9 cellular contexts compared by ENCODE assay signal in the genomic region with DNA sequence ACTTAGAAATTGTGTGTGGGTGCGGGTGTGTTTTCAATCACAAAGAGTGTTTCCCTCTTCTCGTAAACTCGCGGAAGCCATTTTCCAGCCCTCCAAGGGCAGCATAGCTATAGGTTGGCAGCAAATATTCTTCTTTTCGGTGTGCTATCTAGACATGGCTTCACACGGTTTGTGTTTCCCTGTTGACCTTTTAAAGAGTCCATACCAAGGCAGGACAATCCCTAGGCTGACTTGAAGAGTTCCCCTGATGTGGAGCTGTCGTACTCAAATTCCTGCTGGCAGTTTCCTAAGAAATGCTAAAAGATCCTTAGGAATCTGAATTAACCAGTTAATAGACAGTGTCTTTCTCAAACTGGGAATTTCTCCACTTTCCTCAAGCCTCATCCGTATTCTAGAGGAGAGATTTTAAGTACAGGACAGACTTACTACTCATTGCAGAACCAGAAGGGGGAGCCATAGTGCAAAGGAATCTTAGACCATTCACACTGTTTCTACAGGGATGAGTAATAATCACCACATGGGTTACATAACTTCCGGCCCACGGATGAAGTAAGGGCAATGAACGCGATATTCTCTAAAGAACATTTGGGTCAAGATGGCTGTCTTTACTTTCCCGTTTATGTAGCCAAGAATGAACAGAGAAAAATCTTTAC.
DNase-seq lines count a peak whose midpoint lies in the region; ATAC-seq and TF ChIP-seq lines count a peak whose summit lies in the region.
"Had no signal": no experiment of that assay in that cellular context is flagged by ENCODE, and none has a peak within 500 bp of the region (broad histone marks: within the 10 kb centered on the region; RNA-seq: fewer than 3 reads in every experiment).

No MANE protein-coding gene starts in this region.

- no peak overlapping the region for H3K27ac ChIP-seq in AG04450 (ENCODE audit: low read depth, low read length)
- H3K27ac ChIP-seq in HEK293 (ENCODE audit: extremely low read depth, low read depth, low read length) = no peak overlapping the region
- no peak overlapping the region for H3K27ac ChIP-seq in upper lobe of right lung

- CTCF ChIA-PET in AG04450 (lab: Charles Lee) = interaction anchor here (0.7 kb wide), 1 partner anchor 21 kb away, joined by 3 read pairs; no protein-coding TSS in a partner anchor
- CTCF ChIA-PET in HEK293 (lab: Yijun Ruan, JAX) = interaction anchor here (0.7 to 2.1 kb wide), 11 partner anchors 8 to 1626 kb away, joined by 3 to 9 read pairs (median 3); no protein-coding TSS in a partner anchor

- intact Hi-C loops in upper lobe of right lung (cut with DNase I) = no loop called here

- peak; percentile 62 for TF ChIP-seq CTCF in AG04450 (IDR thresholded peaks at IDR 0.05; ENCODE audit: low read depth, low read length)
- TF ChIP-seq CTCF in HEK293 (tag by site-specific recombination; IDR thresholded peaks at IDR 0.05) = no peak
- TF ChIP-seq CTCF in upper lobe of right lung (IDR thresholded peaks at IDR 0.05) = peak; percentile 51

- H3K36me3 ChIP-seq in HEK293 (ENCODE audit: control insufficient read depth in 2 of 2, insufficient read depth in 1 of 2, low read length in 2 of 2) (no peaks in the 10 kb centered on the region), upper lobe of right lung (no peaks in the 10 kb centered on the region)
- H3K36me3 ChIP-seq: HAP-1 had no signal

- POLR2A ChIA-PET in AG04450 (lab: Yijun Ruan, JAX) = no interaction called here
- POLR2A ChIA-PET in HEK293 (lab: Yijun Ruan, JAX) = no interaction called here

- H3K4me1 ChIP-seq in HEK293 (ENCODE audit: control insufficient read depth, insufficient read depth, low read length) (no peaks in the 10 kb centered on the region), upper lobe of right lung (no peaks in the 10 kb centered on the region)
- H3K4me1 ChIP-seq: HAP-1 had no signal

- H3K27me3 ChIP-seq in AG04450 (ENCODE audit: control insufficient read depth, insufficient read depth, low read length) = no peaks in the 10 kb centered on the region
- H3K27me3 ChIP-seq in upper lobe of right lung = no peaks in the 10 kb centered on the region

- DNase-seq in AG04450 (ENCODE audit: low read depth, low spot score) (peak; percentile 46), SHP77 (lab: John Stamatoyannopoulos, UW) (peak; percentile 47 to 49), foreskin melanocyte (peak; percentile 60), upper lobe of right lung (no peak), 8988T (no peak)

- no peaks in the 10 kb centered on the region for H3K9me3 ChIP-seq in AG04450 (ENCODE audit: control insufficient read depth, insufficient read depth, low read length)
- no peaks in the 10 kb centered on the region; the same call in 1 of the 2 replicates for H3K9me3 ChIP-seq in HEK293 (ENCODE audit: control insufficient read depth, insufficient read depth, low read depth, low read length)
- no peaks in the 10 kb centered on the region for H3K9me3 ChIP-seq in upper lobe of right lung
- H3K9me3 ChIP-seq: HAP-1 had no signal

- ATAC-seq in upper lobe of right lung (peak; percentile 69), HG03175 (IDR thresholded peaks at IDR 0.05; ENCODE audit: unreplicated experiment) (no peak), GM21423 (IDR thresholded peaks at IDR 0.05; ENCODE audit: unreplicated experiment) (no peak)

- H3K4me3 ChIP-seq in AG04450 (ENCODE audit: low read depth, low read length) = no peak overlapping the region
- H3K4me3 ChIP-seq in HEK293 (ENCODE audit: low read depth, low read length) = no peak overlapping the region
- no peak overlapping the region for H3K4me3 ChIP-seq in upper lobe of right lung
- H3K4me3 ChIP-seq: HAP-1 had no signal

TF ChIP-seq in HEK293, 187 proteins besides CTCF, POLR2A, EP300 and RAD21 (continues in another document):
- TF ChIP-seq, protein P1, sequence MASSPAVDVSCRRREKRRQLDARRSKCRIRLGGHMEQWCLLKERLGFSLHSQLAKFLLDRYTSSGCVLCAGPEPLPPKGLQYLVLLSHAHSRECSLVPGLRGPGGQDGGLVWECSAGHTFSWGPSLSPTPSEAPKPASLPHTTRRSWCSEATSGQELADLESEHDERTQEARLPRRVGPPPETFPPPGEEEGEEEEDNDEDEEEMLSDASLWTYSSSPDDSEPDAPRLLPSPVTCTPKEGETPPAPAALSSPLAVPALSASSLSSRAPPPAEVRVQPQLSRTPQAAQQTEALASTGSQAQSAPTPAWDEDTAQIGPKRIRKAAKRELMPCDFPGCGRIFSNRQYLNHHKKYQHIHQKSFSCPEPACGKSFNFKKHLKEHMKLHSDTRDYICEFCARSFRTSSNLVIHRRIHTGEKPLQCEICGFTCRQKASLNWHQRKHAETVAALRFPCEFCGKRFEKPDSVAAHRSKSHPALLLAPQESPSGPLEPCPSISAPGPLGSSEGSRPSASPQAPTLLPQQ (tag by site-specific recombination; IDR thresholded peaks at IDR 0.05) = no peak
- TF ChIP-seq TRIM28 (IDR thresholded peaks at IDR 0.05; ENCODE audit: borderline replicate concordance, low read length) (no peak), MYNN (tag by site-specific recombination; IDR thresholded peaks at IDR 0.05; ENCODE audit: borderline replicate concordance) (no peak), ZNF23 (tag by site-specific recombination; IDR thresholded peaks at IDR 0.05; ENCODE audit: borderline replicate concordance) (no peak), IKZF3 (tag by site-specific recombination; IDR thresholded peaks at IDR 0.05) (no peak)
- TF ChIP-seq, protein P2, sequence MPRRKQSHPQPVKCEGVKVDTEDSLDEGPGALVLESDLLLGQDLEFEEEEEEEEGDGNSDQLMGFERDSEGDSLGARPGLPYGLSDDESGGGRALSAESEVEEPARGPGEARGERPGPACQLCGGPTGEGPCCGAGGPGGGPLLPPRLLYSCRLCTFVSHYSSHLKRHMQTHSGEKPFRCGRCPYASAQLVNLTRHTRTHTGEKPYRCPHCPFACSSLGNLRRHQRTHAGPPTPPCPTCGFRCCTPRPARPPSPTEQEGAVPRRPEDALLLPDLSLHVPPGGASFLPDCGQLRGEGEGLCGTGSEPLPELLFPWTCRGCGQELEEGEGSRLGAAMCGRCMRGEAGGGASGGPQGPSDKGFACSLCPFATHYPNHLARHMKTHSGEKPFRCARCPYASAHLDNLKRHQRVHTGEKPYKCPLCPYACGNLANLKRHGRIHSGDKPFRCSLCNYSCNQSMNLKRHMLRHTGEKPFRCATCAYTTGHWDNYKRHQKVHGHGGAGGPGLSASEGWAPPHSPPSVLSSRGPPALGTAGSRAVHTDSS (tag by site-specific recombination; IDR thresholded peaks at IDR 0.05) = peak; percentile 62
- TF ChIP-seq, protein P3, sequence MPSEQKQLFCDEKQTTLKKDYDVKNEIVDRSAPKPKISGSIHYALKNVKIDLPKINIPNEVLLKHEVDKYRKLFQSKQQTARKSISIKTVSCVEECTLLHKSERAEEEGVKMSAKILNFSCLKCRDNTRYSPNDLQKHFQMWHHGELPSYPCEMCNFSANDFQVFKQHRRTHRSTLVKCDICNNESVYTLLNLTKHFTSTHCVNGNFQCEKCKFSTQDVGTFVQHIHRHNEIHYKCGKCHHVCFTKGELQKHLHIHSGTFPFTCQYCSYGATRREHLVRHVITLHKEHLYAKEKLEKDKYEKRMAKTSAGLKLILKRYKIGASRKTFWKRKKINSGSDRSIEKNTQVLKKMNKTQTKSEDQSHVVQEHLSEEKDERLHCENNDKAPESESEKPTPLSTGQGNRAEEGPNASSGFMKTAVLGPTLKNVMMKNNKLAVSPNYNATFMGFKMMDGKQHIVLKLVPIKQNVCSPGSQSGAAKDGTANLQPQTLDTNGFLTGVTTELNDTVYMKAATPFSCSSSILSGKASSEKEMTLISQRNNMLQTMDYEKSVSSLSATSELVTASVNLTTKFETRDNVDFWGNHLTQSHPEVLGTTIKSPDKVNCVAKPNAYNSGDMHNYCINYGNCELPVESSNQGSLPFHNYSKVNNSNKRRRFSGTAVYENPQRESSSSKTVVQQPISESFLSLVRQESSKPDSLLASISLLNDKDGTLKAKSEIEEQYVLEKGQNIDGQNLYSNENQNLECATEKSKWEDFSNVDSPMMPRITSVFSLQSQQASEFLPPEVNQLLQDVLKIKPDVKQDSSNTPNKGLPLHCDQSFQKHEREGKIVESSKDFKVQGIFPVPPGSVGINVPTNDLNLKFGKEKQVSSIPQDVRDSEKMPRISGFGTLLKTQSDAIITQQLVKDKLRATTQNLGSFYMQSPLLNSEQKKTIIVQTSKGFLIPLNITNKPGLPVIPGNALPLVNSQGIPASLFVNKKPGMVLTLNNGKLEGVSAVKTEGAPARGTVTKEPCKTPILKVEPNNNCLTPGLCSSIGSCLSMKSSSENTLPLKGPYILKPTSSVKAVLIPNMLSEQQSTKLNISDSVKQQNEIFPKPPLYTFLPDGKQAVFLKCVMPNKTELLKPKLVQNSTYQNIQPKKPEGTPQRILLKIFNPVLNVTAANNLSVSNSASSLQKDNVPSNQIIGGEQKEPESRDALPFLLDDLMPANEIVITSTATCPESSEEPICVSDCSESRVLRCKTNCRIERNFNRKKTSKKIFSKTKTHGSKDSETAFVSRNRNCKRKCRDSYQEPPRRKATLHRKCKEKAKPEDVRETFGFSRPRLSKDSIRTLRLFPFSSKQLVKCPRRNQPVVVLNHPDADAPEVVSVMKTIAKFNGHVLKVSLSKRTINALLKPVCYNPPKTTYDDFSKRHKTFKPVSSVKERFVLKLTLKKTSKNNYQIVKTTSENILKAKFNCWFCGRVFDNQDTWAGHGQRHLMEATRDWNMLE (tag by site-specific recombination; conservative IDR thresholded peaks at IDR 0.05; ENCODE audit: low read depth) = peak; percentile 72
- TF ChIP-seq, protein P4, sequence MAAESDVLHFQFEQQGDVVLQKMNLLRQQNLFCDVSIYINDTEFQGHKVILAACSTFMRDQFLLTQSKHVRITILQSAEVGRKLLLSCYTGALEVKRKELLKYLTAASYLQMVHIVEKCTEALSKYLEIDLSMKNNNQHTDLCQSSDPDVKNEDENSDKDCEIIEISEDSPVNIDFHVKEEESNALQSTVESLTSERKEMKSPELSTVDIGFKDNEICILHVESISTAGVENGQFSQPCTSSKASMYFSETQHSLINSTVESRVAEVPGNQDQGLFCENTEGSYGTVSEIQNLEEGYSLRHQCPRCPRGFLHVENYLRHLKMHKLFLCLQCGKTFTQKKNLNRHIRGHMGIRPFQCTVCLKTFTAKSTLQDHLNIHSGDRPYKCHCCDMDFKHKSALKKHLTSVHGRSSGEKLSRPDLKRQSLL (tag by site-specific recombination; IDR thresholded peaks at IDR 0.05) = no peak

Comparison
In these comparisons a context has a peak if more than half of its experiments do, and no peak if none do; other contexts are left out.
1. DNase-seq: peak in AG04450 (single experiment), SHP77 (2 of 2) and foreskin melanocyte (single experiment); none in upper lobe of right lung (single experiment) and 8988T (single experiment).